Comparison of ENCODE assay signal across 9 cellular contexts in genomic region chr15:96340348-96340610, GRCh38. TPM values are rescaled to one million over a fixed set of nuclear protein-coding genes. Genes with fewer than 3 reads are reported as not detected.
A peak's percentile ranks its signal among the peaks of the same experiment; 100 is the strongest.
DNase-seq lines count a peak whose midpoint lies in the region; ATAC-seq and TF ChIP-seq lines count a peak whose summit lies in the region.
"Had no signal": no experiment of that assay in that cellular context is flagged by ENCODE, and none has a peak within 500 bp of the region (broad histone marks: within the 10 kb centered on the region; RNA-seq: fewer than 3 reads in every experiment).

No MANE protein-coding gene starts in this region.

- H3K36me3 ChIP-seq in GM23338 (ENCODE audit: insufficient read depth), result no peaks in the 10 kb centered on the region
- H3K36me3 ChIP-seq in adipocyte (ENCODE audit: control insufficient read depth, insufficient read depth, low read length, severe bottlenecking), result peaks cover 68% of the 10 kb centered on the region
- no peaks in the 10 kb centered on the region for H3K36me3 ChIP-seq in iPS DF 6.9 (ENCODE audit: control insufficient read depth, insufficient read depth, low read length)
- H3K36me3 ChIP-seq in skeletal muscle satellite cell (ENCODE audit: insufficient read depth, low read length), result peaks cover 84% of the 10 kb centered on the region

- peaks cover 78% of the 10 kb centered on the region for H3K4me1 Mint-ChIP-seq in GM23338

- H3K27me3 ChIP-seq in GM23338 (ENCODE audit: insufficient read depth) (peaks cover 96% of the 10 kb centered on the region), adipocyte (replicated peaks; ENCODE audit: control insufficient read depth, insufficient read depth, low read length) (no peaks in the 10 kb centered on the region), iPS DF 6.9 (ENCODE audit: control insufficient read depth, insufficient read depth, low read length) (peaks cover 60% of the 10 kb centered on the region), skeletal muscle satellite cell (ENCODE audit: control insufficient read depth, insufficient read depth, low read length) (no peaks in the 10 kb centered on the region)

- peaks cover 98% of the 10 kb centered on the region for H3K27me3 Mint-ChIP-seq in GM23338 (ENCODE audit: insufficient read depth, low read depth, poor library complexity)

- H2AFZ ChIP-seq in GM23338, result no peak overlapping the region

- H4K20me1 ChIP-seq in GM23338 (replicated peaks; ENCODE audit: insufficient read depth), result peaks cover 10% of the 10 kb centered on the region; the same call in 1 of the 2 replicates

- no peak overlapping the region for H3K27ac Mint-ChIP-seq in GM23338

- peak overlapping the region; percentile 74 for H3K4me3 Mint-ChIP-seq in GM23338

- no peak for ATAC-seq in GM23338
- ATAC-seq in GM18861 (IDR thresholded peaks at IDR 0.05; ENCODE audit: unreplicated experiment), result no peak
- no peak for ATAC-seq in HG02678 (IDR thresholded peaks at IDR 0.05; ENCODE audit: unreplicated experiment)

- DNase-seq in GM23338 (ENCODE audit: low spot score) (no peak), adipocyte (ENCODE audit: low read depth) (no peak), iPS DF 6.9 (ENCODE audit: low read depth, low spot score) (no peak), iPS-NIHi7 (ENCODE audit: extremely low spot score) (no peak)
- DNase-seq in activated CD8-positive, alpha-beta memory T cell treated with anti-CD3 and anti-CD28 coated beads, Interleukin-2, amount 50 U/mL, for 48 hours, result no peak

- H3K9me3 Mint-ChIP-seq in GM23338, result no peaks in the 10 kb centered on the region; the same call in none of the 3 replicates

- H3K9ac ChIP-seq in adipocyte (ENCODE audit: low read length) (peak overlapping the region; percentile 99), skeletal muscle satellite cell (ENCODE audit: low read depth, low read length) (peak overlapping the region; percentile 95)

- H3K79me2 ChIP-seq in GM23338 (replicated peaks; ENCODE audit: insufficient read depth), result no peaks in the 10 kb centered on the region

- H3K27ac ChIP-seq in GM23338 (ENCODE audit: low read depth) (no peak overlapping the region), iPS DF 6.9 (ENCODE audit: low read length) (no peak overlapping the region)

- H3K4me3 ChIP-seq in GM23338 (peak overlapping the region; percentile 76), adipocyte (ENCODE audit: low read length) (peak overlapping the region; percentile 97), iPS DF 6.9 (ENCODE audit: low read length) (peak overlapping the region; percentile 44; the same call in 1 of the 2 replicates), skeletal muscle satellite cell (ENCODE audit: low read length) (peak overlapping the region; percentile 94)

- peaks cover 83% of the 10 kb centered on the region for H3K4me1 ChIP-seq in GM23338 (ENCODE audit: insufficient read depth)
- H3K4me1 ChIP-seq in adipocyte (ENCODE audit: control insufficient read depth, insufficient read depth, low read length), result peaks cover 29% of the 10 kb centered on the region
- peaks cover 10% of the 10 kb centered on the region for H3K4me1 ChIP-seq in iPS DF 6.9 (ENCODE audit: control insufficient read depth, insufficient read depth, low read length)
- H3K4me1 ChIP-seq in skeletal muscle satellite cell (ENCODE audit: control insufficient read depth, insufficient read depth, low read length), result peaks cover 21% of the 10 kb centered on the region

- peaks cover 24% of the 10 kb centered on the region for H3F3A ChIP-seq in GM23338 (replicated peaks; ENCODE audit: low read depth)

- no peaks in the 10 kb centered on the region for H3K9me2 ChIP-seq in GM23338 (ENCODE audit: insufficient read depth)

- H3K9me3 ChIP-seq in adipocyte (ENCODE audit: control insufficient read depth, low read length) (no peaks in the 10 kb centered on the region), iPS DF 6.9 (ENCODE audit: control insufficient read depth, insufficient read depth, low read length) (no peaks in the 10 kb centered on the region), skeletal muscle satellite cell (replicated peaks; ENCODE audit: low read length) (no peaks in the 10 kb centered on the region)

- H3K36me3 Mint-ChIP-seq in GM23338 (ENCODE audit: low read depth), result no peaks in the 10 kb centered on the region; the same call in 2 of the 3 replicates

- no CpG with 5 or more reads among the region's 11 CpGs for WGBS in iPS DF 6.9 (ENCODE audit: insufficient coverage, insufficient read length)

- peak overlapping the region; percentile 75 for H3K4me2 ChIP-seq in GM23338
- H3K4me2 ChIP-seq in skeletal muscle satellite cell (ENCODE audit: low read length), result peak overlapping the region; percentile 78

- no peak for TF ChIP-seq CTCF in GM23338 (conservative IDR thresholded peaks at IDR 0.05; ENCODE audit: low read depth in 2 of 2)

TF ChIP-seq in GM23338, 12 proteins besides CTCF, POLR2A, EP300 and RAD21:
- TF ChIP-seq ZNF462 (CRISPR knock-in tag; IDR thresholded peaks at IDR 0.05) (no peak), ETS1 (IDR thresholded peaks at IDR 0.05) (no peak), POLR2AphosphoS5 (IDR thresholded peaks at IDR 0.05; ENCODE audit: low read depth) (no peak), EZH2 (IDR thresholded peaks at IDR 0.05; ENCODE audit: low read depth, unreplicated experiment) (no peak)

RNA-seq across cellular contexts. Expression of gene NR2F2, which starts 9.8 kb away (rescaled TPM):
- not detected in 2 replicates for total RNA-seq in GM23338 (2014; rRNA removed; shearing (Covaris generic))
- 0.16 and 0.23 TPM in 2 replicates for polyA plus RNA-seq in GM23338 (2016; fragmentation: Nextera tagmentation; extraction: Ambion mirVana)
- total RNA-seq in skeletal muscle satellite cell (2012; rRNA removed), result 9.9 and 10.0 TPM in 2 replicates
- total RNA-seq: T-helper 2 cell treated with Interferon-gamma antibody and Interleukin-4, amounts not matched to agents 100 ng/mL and 5 ng/mL, for 36 hours had no signal

Comparison
In these comparisons a context has a peak if more than half of its experiments do, and no peak if none do; other contexts are left out.
1. H3K4me3 ChIP-seq: peak in every context shown above with its lines; median percentile 97 in adipocyte; 94 in skeletal muscle satellite cell; 76 in GM23338; 44 in iPS DF 6.9.